In the genomic region with DNA sequence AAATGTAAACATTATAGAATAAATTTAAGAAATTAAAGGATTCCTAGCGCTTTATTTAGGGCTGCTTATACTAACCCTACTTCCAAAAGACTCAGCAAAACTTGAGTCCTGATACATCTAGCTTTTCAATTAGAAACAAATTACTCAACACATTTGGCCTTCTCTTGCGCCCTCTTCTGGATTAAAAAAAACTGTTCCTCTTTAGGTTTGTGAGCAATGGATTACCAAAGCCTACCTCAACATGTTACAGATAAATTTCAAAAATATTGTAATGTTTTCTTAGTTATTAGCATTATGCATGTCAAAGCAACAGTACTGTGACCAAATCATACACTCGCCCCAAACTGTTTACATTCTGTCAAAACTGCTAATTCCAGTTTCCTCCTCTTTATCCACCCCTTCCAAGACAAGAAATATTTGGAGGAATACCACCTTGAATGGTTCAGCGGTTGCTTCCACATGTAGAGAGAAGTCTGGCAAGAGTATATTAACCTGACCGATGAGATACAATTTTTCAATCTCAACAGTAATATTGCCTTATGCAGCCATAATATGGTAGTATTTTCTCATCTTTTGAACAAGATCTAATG, we compare ENCODE assay signal across 8 cellular contexts. TPM values are rescaled to one million over a fixed set of nuclear protein-coding genes. Genes with fewer than 3 reads are reported as not detected.
DNase-seq lines count a peak whose midpoint lies in the region; ATAC-seq, FAIRE-seq and TF ChIP-seq lines count a peak whose summit lies in the region.

No MANE protein-coding gene starts in this region.

- in situ Hi-C loops in ACHN (cut with HindIII; ENCODE audit: low pct_ligation_motif_present, low pct_unique_long_range_greater_than_20kb, low sequenced_read_pairs): no loop called here

- intact Hi-C loops in endothelial cell of umbilical vein (cut with micrococcal nuclease): loop anchor here (1.0 to 5.0 kb wide), 5 partner anchors 34 to 301 kb away; partner anchors contain the start of genes ABHD15, ANKRD13B and TP53I13

- no peaks in the 10 kb centered on the region for H3K9me3 ChIP-seq in endothelial cell of umbilical vein (replicated peaks; ENCODE audit: control insufficient read depth, insufficient read depth, low read length)

- H2AFZ ChIP-seq in endothelial cell of umbilical vein (ENCODE audit: low read depth, low read length): no peak overlapping the region

- H3K9me1 ChIP-seq in endothelial cell of umbilical vein (replicated peaks; ENCODE audit: control insufficient read depth, extremely low read depth, insufficient read depth, low read length): no peaks in the 10 kb centered on the region

- H3K4me1 ChIP-seq in endothelial cell of umbilical vein (ENCODE audit: control insufficient read depth, extremely low read depth, insufficient read depth, low read length): peaks cover 30% of the 10 kb centered on the region

- H3K4me1 Mint-ChIP-seq in T-cell (peaks cover 68 to 79% (median 69%) of the 10 kb centered on the region in 3 donors), naive B cell (peaks cover 32 to 54% (median 44%) of the 10 kb centered on the region in 3 donors)

- POLR2A ChIA-PET in T-cell (lab: Charles Lee): interaction anchor here in 1 of 2 donors (0.8 kb wide), 1 partner anchor 8 kb away, joined by 3 read pairs; no protein-coding TSS in a partner anchor
- POLR2A ChIA-PET in endothelial cell of umbilical vein (lab: Charles Lee): interaction anchor here (0.8 to 1.0 kb wide), 2 partner anchors 146 to 167 kb away, joined by 3 to 4 read pairs; no protein-coding TSS in a partner anchor

- H3K27me3 Mint-ChIP-seq in T-cell: no peaks in the 10 kb centered on the region
- no peaks in the 10 kb centered on the region for H3K27me3 Mint-ChIP-seq in naive B cell

- peaks cover 24% of the 10 kb centered on the region for H3K36me3 Mint-ChIP-seq in T-cell
- H3K36me3 Mint-ChIP-seq in naive B cell: peaks cover 0 to 12% of the 10 kb centered on the region in 2 donors

- dilution Hi-C loops in endothelial cell of umbilical vein (cut with MboI; ENCODE audit: extremely low pct_ligation_motif_present, low sequenced_read_pairs): no loop called here

- CTCF ChIA-PET in T-cell (lab: Charles Lee) (interaction anchor here (0.6 to 1.9 kb wide), 18 partner anchors 10 to 826 kb away, joined by 3 to 18 read pairs (median 4); partner anchors contain the start of gene MYO18A (in 1 of the 2)), endothelial cell of umbilical vein (lab: Charles Lee) (interaction anchor here (0.6 to 5.4 kb wide), 41 partner anchors 10 to 175 kb away, joined by 3 to 145 read pairs (median 5); partner anchors contain the start of gene MYO18A)

- peak; percentile 77 for DNase-seq in ACHN
- peak; percentile 61 for DNase-seq in GM03348 (ENCODE audit: low spot score)
- DNase-seq in NCI-H1436 treated with DMSO at 0.1 percent for 48 hours (lab: John Stamatoyannopoulos, UW): peak; percentile 19
- peak in 10 of 34 experiments; percentile 4 to 48 (median 13) for DNase-seq in T-cell
- DNase-seq in endothelial cell of umbilical vein (ENCODE audit: low read depth, low spot score): peak; percentile 83
- peak; percentile 57 for DNase-seq in naive B cell
- DNase-seq in activated CD8-positive, alpha-beta memory T cell treated with anti-CD3 and anti-CD28 coated beads, Interleukin-2, amount 50 U/mL, for 48 hours: no peak

- H3K79me2 ChIP-seq in endothelial cell of umbilical vein (ENCODE audit: control insufficient read depth, insufficient read depth, low read length): peaks cover 74% of the 10 kb centered on the region

- no peaks in the 10 kb centered on the region for H3K27me3 ChIP-seq in endothelial cell of umbilical vein (ENCODE audit: control insufficient read depth in 2 of 2, insufficient read depth in 2 of 2, low read length in 2 of 2)

- peak; percentile 39 to 42 for TF ChIP-seq CTCF in endothelial cell of umbilical vein (IDR thresholded peaks at IDR 0.05; ENCODE audit: extremely low read depth in 1 of 2, insufficient read depth in 1 of 2, low read depth in 1 of 2, low read length in 2 of 2)

- FAIRE-seq in endothelial cell of umbilical vein (lab: Jason Lieb, UNC): peak; percentile 55

- TF ChIP-seq POLR2A in endothelial cell of umbilical vein (IDR thresholded peaks at IDR 0.05; ENCODE audit: low read depth, low read length): no peak

- H3K27ac Mint-ChIP-seq in T-cell (peak overlapping the region; percentile 88 to 90), naive B cell (peak overlapping the region; percentile 21 to 95 (median 86))

- H4K20me1 ChIP-seq in endothelial cell of umbilical vein (replicated peaks; ENCODE audit: control insufficient read depth, extremely low read depth, insufficient read depth, low read length): peaks cover 19% of the 10 kb centered on the region

- peak overlapping the region; percentile 88 for H3K9ac ChIP-seq in endothelial cell of umbilical vein (replicated peaks; ENCODE audit: extremely low read depth, insufficient read depth, low read length)

- H3K27ac ChIP-seq in endothelial cell of umbilical vein (ENCODE audit: insufficient read depth, low read depth, low read length): no peak overlapping the region

- ATAC-seq in T-cell (replicated peaks in 1 of 4): no peak
- no peak for ATAC-seq in naive B cell (ENCODE audit: low read depth in 2 of 2)
- no peak for ATAC-seq in GM21381 (IDR thresholded peaks at IDR 0.05; ENCODE audit: unreplicated experiment)

- peak overlapping the region; percentile 95 for H3K4me2 ChIP-seq in endothelial cell of umbilical vein (ENCODE audit: insufficient read depth, low read length)

- BruUV-seq in endothelial cell of umbilical vein (replicated peaks; lab: Mats Ljungman, UMichigan): no TSS peak

- H3K9me3 Mint-ChIP-seq in T-cell (no peaks in the 10 kb centered on the region), naive B cell (no peaks in the 10 kb centered on the region)

- H3K36me3 ChIP-seq in endothelial cell of umbilical vein (ENCODE audit: control insufficient read depth in 2 of 2, extremely low read depth in 1 of 2, insufficient read depth in 2 of 2, low read length in 2 of 2): peaks cover 10 to 18% of the 10 kb centered on the region in 2 experiments

- peak overlapping the region; percentile 87 to 99 (median 88) for H3K4me3 Mint-ChIP-seq in T-cell
- peak overlapping the region; percentile 77 to 97 (median 92) for H3K4me3 Mint-ChIP-seq in naive B cell

- peak overlapping the region; percentile 78 to 97 (median 91) for H3K4me3 ChIP-seq in endothelial cell of umbilical vein (replicated peaks in 1 of 3; ENCODE audit: insufficient read depth in 1 of 3, low read depth in 1 of 3, low read length in 3 of 3)

TF ChIP-seq in endothelial cell of umbilical vein, 7 proteins besides CTCF, POLR2A, EP300 and RAD21:
- no peak for TF ChIP-seq GATA2 (IDR thresholded peaks at IDR 0.05; ENCODE audit: insufficient read depth, insufficient read length, low read depth, low read length)
- no peak for TF ChIP-seq EZH2 (IDR thresholded peaks at IDR 0.05; ENCODE audit: borderline replicate concordance, low read depth, low read length, severe bottlenecking)
- TF ChIP-seq JUN (IDR thresholded peaks at IDR 0.05; ENCODE audit: borderline replicate concordance, insufficient read depth, insufficient read length, low read depth): no peak
- no peak for TF ChIP-seq MYC (IDR thresholded peaks at IDR 0.05; ENCODE audit: low read depth, low read length)
- no peak for TF ChIP-seq MAX (IDR thresholded peaks at IDR 0.05; ENCODE audit: insufficient read depth, insufficient read length)
- TF ChIP-seq POLR2AphosphoS5 (IDR thresholded peaks at IDR 0.05; ENCODE audit: insufficient read depth, low read depth, low read length): no peak
- TF ChIP-seq FOS (IDR thresholded peaks at IDR 0.05; ENCODE audit: borderline replicate concordance, insufficient read depth, low read length): no peak

RNA-seq across cellular contexts. Expression of gene NUFIP2, which starts 2.7 kb away (rescaled TPM):
- total RNA-seq in T-cell: 10 to 100 TPM; 60.7 to 76.2 (median 66.4) TPM
- 51.1 and 60.7 TPM in 2 replicates for total RNA-seq in endothelial cell of umbilical vein
- 27.2 and 38.8 TPM in 2 replicates for polyA plus RNA-seq in endothelial cell of umbilical vein
- 6.8 and 8.1 TPM in 2 replicates for polyA plus RNA-seq in endothelial cell of umbilical vein (2011; cell fraction: cytosol; rRNA removed)
- 15.9 and 18.8 TPM in 2 replicates for polyA plus RNA-seq in endothelial cell of umbilical vein (2011; cell fraction: nucleus; rRNA removed)
- 17.9 and 22.2 TPM in 2 replicates for polyA plus RNA-seq in endothelial cell of umbilical vein (2012)
- 23.6 and 26.6 TPM in 2 replicates for polyA minus RNA-seq in endothelial cell of umbilical vein
- 40.8 TPM for polyA minus RNA-seq in endothelial cell of umbilical vein (2011; cell fraction: cytosol; rRNA and poly(A)+ RNA removed)
- 28.5 and 67.7 TPM in 2 replicates for polyA minus RNA-seq in endothelial cell of umbilical vein (2011; cell fraction: nucleus; rRNA and poly(A)+ RNA removed)
- polyA plus RNA-seq in naive B cell (ENCODE audit: low read depth in 6 of 6): 10 to 100 TPM in 5 of 6 donors, 1 to 10 TPM in 1; 3.1 to 17.3 (median 11.9) TPM

RNA-seq across cellular contexts. Expression of gene CRYBA1, which starts 44.6 kb away (rescaled TPM):
- total RNA-seq in T-cell (not detected), endothelial cell of umbilical vein (not detected in 2 replicates)
- polyA plus RNA-seq in endothelial cell of umbilical vein (not detected in 2 replicates), naive B cell (ENCODE audit: low read depth in 6 of 6) (not detected)
- polyA plus RNA-seq in endothelial cell of umbilical vein (2011; cell fraction: cytosol; rRNA removed): not detected in 2 replicates
- not detected in 2 replicates for polyA plus RNA-seq in endothelial cell of umbilical vein (2011; cell fraction: nucleus; rRNA removed)
- polyA plus RNA-seq in endothelial cell of umbilical vein (2012): not detected in 2 replicates
- polyA minus RNA-seq in endothelial cell of umbilical vein: not detected in 2 replicates
- not detected for polyA minus RNA-seq in endothelial cell of umbilical vein (2011; cell fraction: cytosol; rRNA and poly(A)+ RNA removed)
- polyA minus RNA-seq in endothelial cell of umbilical vein (2011; cell fraction: nucleus; rRNA and poly(A)+ RNA removed): not detected in 2 replicates
